In genomic region chrX:48919947-48920712, GRCh38 we compare ENCODE assay signal across 10 cellular contexts. TPM values are rescaled to one million over a fixed set of nuclear protein-coding genes. Genes with fewer than 3 reads are reported as not detected.
DNase-seq lines count a peak whose midpoint lies in the region; ATAC-seq, FAIRE-seq and TF ChIP-seq lines count a peak whose summit lies in the region.
"Had no signal": no experiment of that assay in that cellular context is flagged by ENCODE, and none has a peak within 500 bp of the region (broad histone marks: within the 10 kb centered on the region; RNA-seq: fewer than 3 reads in every experiment).

No MANE protein-coding gene starts in this region.

- peaks cover 52% of the 10 kb centered on the region for H3K4me1 ChIP-seq in mononuclear cell (ENCODE audit: insufficient read depth, low read length)
- peaks cover 6% of the 10 kb centered on the region for H3K4me1 ChIP-seq in upper lobe of right lung

- peak overlapping the region; percentile 99 for H3K27ac Mint-ChIP-seq in activated naive CD4-positive, alpha-beta T cell treated with anti-CD3 and anti-CD28 coated beads, Interleukin-2, amount 50 U/mL, for 72 hours

- H3K27me3 ChIP-seq in mononuclear cell (ENCODE audit: insufficient read depth, low read length) (no peaks in the 10 kb centered on the region), upper lobe of right lung (no peaks in the 10 kb centered on the region)

- no peaks in the 10 kb centered on the region for H3K9me3 ChIP-seq in mononuclear cell (ENCODE audit: low read depth, low read length)
- H3K9me3 ChIP-seq in upper lobe of right lung: no peaks in the 10 kb centered on the region
- H3K9me3 ChIP-seq: HAP-1 had no signal

- H3K4me3 ChIP-seq in mononuclear cell (ENCODE audit: low read length) (peak overlapping the region; percentile 81), upper lobe of right lung (peak overlapping the region; percentile 57)

- DNase-seq in stimulated activated CD4-positive, alpha-beta T cell treated with anti-CD3 and anti-CD28 coated beads, Interleukin-15, amount 100 ng/mL, for 24 hours: peak; percentile 52
- no peak for DNase-seq in stimulated activated CD4-positive, alpha-beta T cell treated with anti-CD3 and anti-CD28 coated beads, Interleukin-12 subunit alpha, Interleukin-12 subunit beta, amount 100 ng/mL, for 4 hours
- no peak for DNase-seq in activated naive CD4-positive, alpha-beta T cell treated with anti-CD3 and anti-CD28 coated beads, Interleukin-2, amount 50 U/mL, for 72 hours (ENCODE audit: low spot score in 2 of 2)
- DNase-seq in upper lobe of right lung: no peak
- no peak for DNase-seq in ureter (ENCODE audit: low spot score)
- no peak for DNase-seq in H4 (ENCODE audit: low spot score)
- no peak for DNase-seq in D721Med (ENCODE audit: insufficient read length, low spot score)
- DNase-seq: DMS153 had no signal

- intact Hi-C loops in upper lobe of right lung (cut with DNase I): no loop called here

- peak; percentile 27 to 39 for ATAC-seq in activated naive CD4-positive, alpha-beta T cell treated with anti-CD3 and anti-CD28 coated beads, Interleukin-2, amount 50 U/mL, for 72 hours
- ATAC-seq in upper lobe of right lung: no peak

- H3K27ac ChIP-seq in upper lobe of right lung: peak overlapping the region; percentile 89

- H3K36me3 Mint-ChIP-seq in activated naive CD4-positive, alpha-beta T cell treated with anti-CD3 and anti-CD28 coated beads, Interleukin-2, amount 50 U/mL, for 72 hours: peaks cover 40 to 47% of the 10 kb centered on the region in 2 donors

- FAIRE-seq in D721Med (lab: Jason Lieb, UNC): no peak

- no peaks in the 10 kb centered on the region for H3K9me3 Mint-ChIP-seq in activated naive CD4-positive, alpha-beta T cell treated with anti-CD3 and anti-CD28 coated beads, Interleukin-2, amount 50 U/mL, for 72 hours

- H3K36me3 ChIP-seq in upper lobe of right lung: peaks cover 13% of the 10 kb centered on the region

- no peak for TF ChIP-seq CTCF in upper lobe of right lung (IDR thresholded peaks at IDR 0.05)
- TF ChIP-seq CTCF in D721Med (IDR thresholded peaks at IDR 0.05; ENCODE audit: insufficient read depth, missing control alignments): no peak

RNA-seq across cellular contexts. Expression of gene PIM2, which starts 1.3 kb away (rescaled TPM):
- 100 to 1,000 TPM; 264 to 357 TPM for total RNA-seq in activated naive CD4-positive, alpha-beta T cell treated with anti-CD3 and anti-CD28 coated beads, Interleukin-2, amount 50 U/mL, for 72 hours
- 239 TPM for total RNA-seq in mononuclear cell
- total RNA-seq in upper lobe of right lung: 14.4 TPM
- total RNA-seq in ureter: 13.6 TPM
- 10.8 and 11.9 TPM in 2 replicates for total RNA-seq in H4 (2014; rRNA removed; shearing (Covaris generic))

RNA-seq across cellular contexts. Expression of gene SLC35A2, which starts 8.7 kb away (rescaled TPM):
- total RNA-seq in activated naive CD4-positive, alpha-beta T cell treated with anti-CD3 and anti-CD28 coated beads, Interleukin-2, amount 50 U/mL, for 72 hours: 10 to 100 TPM; 18.3 to 22.2 TPM
- total RNA-seq in mononuclear cell (8.5 TPM), upper lobe of right lung (22.6 TPM), ureter (38.4 TPM)
- 23.2 and 32.8 TPM in 2 replicates for total RNA-seq in H4 (2014; rRNA removed; shearing (Covaris generic))

RNA-seq across cellular contexts. Expression of gene PQBP1, which starts 22.4 kb away (rescaled TPM):
- 10 to 100 TPM; 77.2 to 79.3 TPM for total RNA-seq in activated naive CD4-positive, alpha-beta T cell treated with anti-CD3 and anti-CD28 coated beads, Interleukin-2, amount 50 U/mL, for 72 hours
- 37.6 TPM for total RNA-seq in mononuclear cell
- total RNA-seq in upper lobe of right lung: 61.3 TPM
- 65.1 TPM for total RNA-seq in ureter
- total RNA-seq in H4 (2014; rRNA removed; shearing (Covaris generic)): 53.0 and 61.4 TPM in 2 replicates

RNA-seq across cellular contexts. Expression of gene TIMM17B, which starts 22.6 kb away (rescaled TPM):
- 10 to 100 TPM; 61.4 to 86.4 TPM for total RNA-seq in activated naive CD4-positive, alpha-beta T cell treated with anti-CD3 and anti-CD28 coated beads, Interleukin-2, amount 50 U/mL, for 72 hours
- total RNA-seq in mononuclear cell (18.3 TPM), upper lobe of right lung (32.9 TPM), ureter (50.6 TPM)
- total RNA-seq in H4 (2014; rRNA removed; shearing (Covaris generic)): 59.1 and 61.2 TPM in 2 replicates

RNA-seq across cellular contexts. Expression of gene OTUD5, which starts 37.3 kb away (rescaled TPM):
- total RNA-seq in activated naive CD4-positive, alpha-beta T cell treated with anti-CD3 and anti-CD28 coated beads, Interleukin-2, amount 50 U/mL, for 72 hours: 10 to 100 TPM; 76.8 to 82.4 TPM
- total RNA-seq in mononuclear cell (56.1 TPM), upper lobe of right lung (42.6 TPM), ureter (53.8 TPM)
- total RNA-seq in H4 (2014; rRNA removed; shearing (Covaris generic)): 22.3 and 34.2 TPM in 2 replicates

Comparison
In these comparisons a context has a peak if more than half of its experiments do, and no peak if none do; other contexts are left out.
1. RNA of gene PIM2, which starts 1.3 kb away (total RNA-seq): 264 to 357 TPM in activated naive CD4-positive, alpha-beta T cell treated with anti-CD3 and anti-CD28 coated beads, Interleukin-2, amount 50 U/mL, for 72 hours and 239 TPM in mononuclear cell (single experiment); 14.4 TPM in upper lobe of right lung (single experiment), 13.6 TPM in ureter (single experiment) and 10.8 to 11.9 TPM in H4; every median in the first group is over 10 times any median in the second.